Comparison of ENCODE assay signal across 1 cellular context in genomic region chr17:7586673-7587419, GRCh38.
TF ChIP-seq lines count a peak whose summit lies in the region.

No MANE protein-coding gene starts in this region.

TF ChIP-seq in H1, 55 proteins besides CTCF, POLR2A, EP300 and RAD21 (continued from another document):
- no peak for TF ChIP-seq CHD2 (IDR thresholded peaks at IDR 0.05; ENCODE audit: low read length)
- no peak for TF ChIP-seq TBP (IDR thresholded peaks at IDR 0.05; ENCODE audit: low read depth, low read length)
- TF ChIP-seq FOSL1 (IDR thresholded peaks at IDR 0.05; ENCODE audit: insufficient read depth, low read depth, low read length) = no peak
- no peak for TF ChIP-seq TAF1 (IDR thresholded peaks at IDR 0.05; ENCODE audit: low read depth, low read length)
- TF ChIP-seq JUND (IDR thresholded peaks at IDR 0.05; ENCODE audit: low read length) = no peak
- no peak for TF ChIP-seq EZH2 (IDR thresholded peaks at IDR 0.05; ENCODE audit: low read depth, low read length, severe bottlenecking)
- TF ChIP-seq SIX5 (IDR thresholded peaks at IDR 0.05; ENCODE audit: low read depth, low read length) = no peak
- no peak for TF ChIP-seq CEBPB (IDR thresholded peaks at IDR 0.05; ENCODE audit: low read depth, low read length)
- no peak for TF ChIP-seq PHF8 (conservative IDR thresholded peaks at IDR 0.05; ENCODE audit: low read depth, low read length)
- no peak for TF ChIP-seq RXRA (IDR thresholded peaks at IDR 0.05; ENCODE audit: insufficient read depth, low read depth, low read length)
- TF ChIP-seq CREB1 (IDR thresholded peaks at IDR 0.05) = no peak
- no peak for TF ChIP-seq BRCA1 (IDR thresholded peaks at IDR 0.05; ENCODE audit: low read depth, low read length)
- no peak for TF ChIP-seq ASH2L (IDR thresholded peaks at IDR 0.05; ENCODE audit: low read length)
- TF ChIP-seq BCL11A (IDR thresholded peaks at IDR 0.05; ENCODE audit: low read depth in 2 of 2, low read length in 2 of 2) = no peak
TF ChIP-seq in H1: peak in this region for 0.
